ENCODE assay signal across 15 cellular contexts in the genomic region with DNA sequence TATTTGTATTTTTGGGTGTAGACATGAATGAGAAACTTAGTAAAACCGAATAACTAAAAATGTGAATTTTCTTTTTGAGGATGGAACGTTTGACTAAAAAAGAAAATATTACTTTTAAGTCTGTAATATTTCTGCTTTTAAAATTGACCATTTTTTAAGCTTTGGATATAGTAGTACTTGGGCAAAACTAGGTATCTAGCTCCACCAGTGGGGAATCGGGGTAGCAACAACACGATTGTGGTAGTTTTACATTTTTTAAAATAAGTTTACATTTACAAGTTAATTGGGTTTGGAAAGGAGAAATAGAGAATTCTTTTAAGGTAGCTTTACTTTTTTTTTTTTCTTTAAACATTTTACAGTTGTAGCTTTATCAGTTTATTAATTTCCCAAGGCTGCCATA.
DNase-seq lines count a peak whose midpoint lies in the region; FAIRE-seq and TF ChIP-seq lines count a peak whose summit lies in the region.
"Had no signal": no experiment of that assay in that cellular context is flagged by ENCODE, and none has a peak within 500 bp of the region (broad histone marks: within the 10 kb centered on the region; RNA-seq: fewer than 3 reads in every experiment).

No MANE protein-coding gene starts in this region.

- in situ Hi-C loops in HAP-1 (cut with MboI; ENCODE audit: low sequenced_read_pairs) = no loop called here

- 92 to 95% (median 94%) methylated on average over 4 of the region's 4 CpGs for WGBS in adrenal gland, 4 donors
- 91 to 97% (median 94%) methylated on average over 4 of the region's 4 CpGs for WGBS in stomach, 5 donors

- H3K4me3 ChIP-seq in adrenal gland (no peak overlapping the region), HAP-1 (no peak overlapping the region), stomach (no peak overlapping the region)
- H3K4me3 ChIP-seq: SJCRH30, transverse colon had no signal

- TF ChIP-seq POLR2A in adrenal gland (IDR thresholded peaks at IDR 0.05) (no peak), stomach (IDR thresholded peaks at IDR 0.05) (no peak)

- H3K36me3 ChIP-seq in adrenal gland (replicated peaks in 1 of 2) (peaks cover 0 to 22% of the 10 kb centered on the region in 2 donors), HAP-1 (replicated peaks) (peaks cover 10% of the 10 kb centered on the region), stomach (peaks cover 13 to 77% (median 71%) of the 10 kb centered on the region in 4 donors)

- H3K27me3 ChIP-seq in adrenal gland (no peaks in the 10 kb centered on the region), HAP-1 (ENCODE audit: low read depth) (no peaks in the 10 kb centered on the region), stomach (no peaks in the 10 kb centered on the region)
- H3K27me3 ChIP-seq: SJCRH30, transverse colon had no signal

- H3K4me1 ChIP-seq in adrenal gland (replicated peaks in 1 of 2) (no peaks in the 10 kb centered on the region), HAP-1 (no peaks in the 10 kb centered on the region), stomach (no peaks in the 10 kb centered on the region)
- H3K4me1 ChIP-seq: transverse colon had no signal

- peak; percentile 39 for FAIRE-seq in frontal cortex (lab: Jason Lieb, UNC)
- FAIRE-seq: bronchial epithelial cell, GM19239 had no signal

- TF ChIP-seq CTCF in adrenal gland (IDR thresholded peaks at IDR 0.05) = peak in 5 of 6 experiments; percentile 8 to 31 (median 24)
- no peak for TF ChIP-seq CTCF in stomach (IDR thresholded peaks at IDR 0.05)

- TF ChIP-seq EP300 in stomach (IDR thresholded peaks at IDR 0.05) = no peak

- intact Hi-C loops in adrenal gland (cut with DNase I) = no loop called here
- intact Hi-C loops in stomach (cut with DNase I; ENCODE audit: low total_unique reads) = no loop called here

- DNase-seq in AG08395 (ENCODE audit: low spot score) (peak; percentile 4), HCEC 1CT (peak; percentile 35), adrenal gland (no peak), frontal cortex (ENCODE audit: low spot score in 2 of 2) (no peak), NCI-H69 (lab: John Stamatoyannopoulos, UW) (no peak), A172 (ENCODE audit: low spot score) (no peak), HAP-1 (ENCODE audit: low spot score in 2 of 2) (no peak), stomach (no peak)
- DNase-seq: activated CD4-positive, alpha-beta T cell treated with anti-CD3 and anti-CD28 coated beads for 1 hour; MM.1S; NCI-H446; transverse colon had no signal

- no peak overlapping the region for H3K27ac ChIP-seq in adrenal gland
- no peak overlapping the region for H3K27ac ChIP-seq in stomach
- H3K27ac ChIP-seq: SJCRH30, transverse colon had no signal

- H3K9me3 ChIP-seq in adrenal gland (replicated peaks in 1 of 3) = no peaks in the 10 kb centered on the region
- H3K9me3 ChIP-seq in HAP-1 = no peaks in the 10 kb centered on the region
- no peaks in the 10 kb centered on the region for H3K9me3 ChIP-seq in stomach
- H3K9me3 ChIP-seq: SJCRH30, transverse colon had no signal

Comparison
In these comparisons a context has a peak if more than half of its experiments do, and no peak if none do; other contexts are left out.
1. DNase-seq: peak in AG08395 (single experiment) and HCEC 1CT (single experiment); none in adrenal gland (0 of 7), frontal cortex (0 of 2), NCI-H69 (single experiment), A172 (single experiment), HAP-1 (0 of 2) and stomach (single experiment).
2. CTCF ChIP-seq: peak in adrenal gland (5 of 6); none in stomach (0 of 7).